In genomic region chr7:46955526-46955925, GRCh38 we compare ENCODE assay signal across 22 cellular contexts.
A peak's percentile ranks its signal among the peaks of the same experiment; 100 is the strongest.
DNase-seq lines count a peak whose midpoint lies in the region; FAIRE-seq and TF ChIP-seq lines count a peak whose summit lies in the region.
"Had no signal": no experiment of that assay in that cellular context is flagged by ENCODE, and none has a peak within 500 bp of the region (broad histone marks: within the 10 kb centered on the region; RNA-seq: fewer than 3 reads in every experiment).

No MANE protein-coding gene starts in this region.

- H3K4me3 Mint-ChIP-seq in nephron: no peak overlapping the region
- H3K4me3 Mint-ChIP-seq: B cell; CD4-positive, CD25-positive, alpha-beta regulatory T cell; CD8-positive, alpha-beta T cell; HFFc6 had no signal

- no peaks in the 10 kb centered on the region for H3K9me3 ChIP-seq in WERI-Rb-1 (ENCODE audit: severe bottlenecking)
- H3K9me3 ChIP-seq: BLaER1, HAP-1 had no signal

- no peaks in the 10 kb centered on the region for H3K27me3 Mint-ChIP-seq in nephron (ENCODE audit: low read depth)
- H3K27me3 Mint-ChIP-seq: CD4-positive, CD25-positive, alpha-beta regulatory T cell had no signal

- peak; percentile 95 for FAIRE-seq in endometrium (lab: Jason Lieb, UNC)
- peak; percentile 3 for FAIRE-seq in frontal cortex (lab: Jason Lieb, UNC)
- FAIRE-seq: D721Med, GM12892, H54 had no signal

- peak overlapping the region; percentile 53 to 81 (median 79) for H3K27ac Mint-ChIP-seq in nephron
- H3K27ac Mint-ChIP-seq: B cell; CD4-positive, CD25-positive, alpha-beta regulatory T cell; CD8-positive, alpha-beta T cell; HFFc6 had no signal

- no peaks in the 10 kb centered on the region for H3K36me3 ChIP-seq in WERI-Rb-1
- H3K36me3 ChIP-seq in brain microvascular endothelial cell (replicated peaks): no peaks in the 10 kb centered on the region
- H3K36me3 ChIP-seq: BLaER1, HAP-1 had no signal

- TF ChIP-seq CTCF in nephron (IDR thresholded peaks at IDR 0.05; ENCODE audit: unreplicated experiment in 3 of 3): no peak
- no peak for TF ChIP-seq CTCF in WERI-Rb-1 (IDR thresholded peaks at IDR 0.05; ENCODE audit: low read depth, low read length)
- TF ChIP-seq CTCF in brain microvascular endothelial cell (IDR thresholded peaks at IDR 0.05; ENCODE audit: low read depth, low read length, missing control alignments): no peak

- no peak overlapping the region for H3K4me3 ChIP-seq in WERI-Rb-1 (ENCODE audit: low read depth, low read length)
- H3K4me3 ChIP-seq in brain microvascular endothelial cell (ENCODE audit: low read depth, low read length): no peak overlapping the region
- H3K4me3 ChIP-seq: BLaER1, HAP-1 had no signal

- H3K9me3 Mint-ChIP-seq in nephron: peaks cover 14% of the 10 kb centered on the region
- H3K9me3 Mint-ChIP-seq: CD8-positive, alpha-beta T cell; HFFc6 had no signal

- peaks cover 35% of the 10 kb centered on the region for H3K4me1 Mint-ChIP-seq in nephron
- H3K4me1 Mint-ChIP-seq: B cell; CD4-positive, CD25-positive, alpha-beta regulatory T cell had no signal

- peak; percentile 39 for DNase-seq in GM04504 (ENCODE audit: low read depth)
- no peak for DNase-seq in frontal cortex (ENCODE audit: low spot score in 2 of 2)
- DNase-seq in WERI-Rb-1: no peak
- DNase-seq in brain microvascular endothelial cell: no peak
- no peak for DNase-seq in DMS114 treated with DMSO at 0.1 percent for 48 hours (lab: John Stamatoyannopoulos, UW; ENCODE audit: unreplicated experiment)
- DNase-seq: CD4-positive, CD25-positive, alpha-beta regulatory T cell; CD8-positive, alpha-beta T cell; DMS 273 treated with DMSO at 0.1 percent for 48 hours; DMS53; DMS79 treated with DMSO at 0.1 percent for 48 hours; GF-D8; GOT3; HFFc6 had no signal

- peaks cover 5% of the 10 kb centered on the region for H3K36me3 Mint-ChIP-seq in nephron (ENCODE audit: low read depth)
- H3K36me3 Mint-ChIP-seq: CD4-positive, CD25-positive, alpha-beta regulatory T cell; CD8-positive, alpha-beta T cell had no signal

- in situ Hi-C loops in brain microvascular endothelial cell (cut with HindIII; ENCODE audit: low pct_ligation_motif_present, low sequenced_read_pairs): no loop called here

- no peak overlapping the region for H3K27ac ChIP-seq in WERI-Rb-1
- H3K27ac ChIP-seq in brain microvascular endothelial cell: no peak overlapping the region
- H3K27ac ChIP-seq: BLaER1, C4-2B had no signal

- H3K27me3 ChIP-seq in WERI-Rb-1 (ENCODE audit: insufficient read depth, low read depth, severe bottlenecking) (no peaks in the 10 kb centered on the region), brain microvascular endothelial cell (replicated peaks) (no peaks in the 10 kb centered on the region)
- H3K27me3 ChIP-seq: BLaER1 had no signal
